In genomic region chr4:5528108-5528507, GRCh38 we compare ENCODE assay signal across 27 cellular contexts.
"Had no signal": no experiment of that assay in that cellular context is flagged by ENCODE, and none has a peak within 500 bp of the region (broad histone marks: within the 10 kb centered on the region; RNA-seq: fewer than 3 reads in every experiment).

No MANE protein-coding gene starts in this region.

- H3K27me3 Mint-ChIP-seq: effector memory CD8-positive, alpha-beta T cell; progenitor cell of endocrine pancreas; stimulated activated naive CD8-positive, alpha-beta T cell treated with anti-CD3 and anti-CD28 coated beads, Interleukin-15, amount 100 ng/mL, for 72 hours had no signal

- DNase-seq: cortex of kidney; effector memory CD8-positive, alpha-beta T cell; erythroblast; heart left ventricle; kidney; mesendoderm; midbrain; naive thymus-derived CD4-positive, alpha-beta T cell; stimulated activated CD4-positive, alpha-beta T cell treated with anti-CD3 and anti-CD28 coated beads, Interleukin-12 subunit alpha, Interleukin-12 subunit beta, amount 100 ng/mL, for 4 hours; stimulated activated CD4-positive, alpha-beta T cell treated with anti-CD3 and anti-CD28 coated beads, Interleukin-1b, Interleukin-23, amount 100 ng/mL, for 48 hours; stimulated activated CD4-positive, alpha-beta T cell treated with anti-CD3 and anti-CD28 coated beads, Interleukin-4, amount 100 ng/mL, for 1 hour; stimulated activated CD8-positive, alpha-beta memory T cell treated with anti-CD3 and anti-CD28 coated beads, Interleukin-4, amount 100 ng/mL, for 48 hours; stimulated activated naive CD4-positive, alpha-beta T cell; stimulated activated naive CD8-positive, alpha-beta T cell treated with anti-CD3 and anti-CD28 coated beads, Interleukin-15, amount 100 ng/mL, for 72 hours; transverse colon had no signal

- H3K4me2 ChIP-seq: hepatocyte, smooth muscle cell had no signal

- H3K27ac ChIP-seq: heart left ventricle, hepatocyte, parathyroid adenoma, suprapubic skin, transverse colon, vagina had no signal

- ATAC-seq: effector memory CD8-positive, alpha-beta T cell; heart left ventricle; left lobe of liver; naive thymus-derived CD4-positive, alpha-beta T cell; sciatic nerve; stimulated activated naive CD8-positive, alpha-beta T cell treated with anti-CD3 and anti-CD28 coated beads, Interleukin-15, amount 100 ng/mL, for 72 hours had no signal

- H3K9me3 ChIP-seq: suprapubic skin, transverse colon, vagina had no signal

- H3K36me3 ChIP-seq: heart left ventricle, transverse colon, vagina had no signal

- H3K9me3 Mint-ChIP-seq: neural crest cell had no signal

- H3K4me3 ChIP-seq: heart left ventricle, hepatocyte, lung, smooth muscle cell, suprapubic skin, transverse colon, vagina had no signal

- H3K4me3 Mint-ChIP-seq: effector memory CD8-positive, alpha-beta T cell; naive thymus-derived CD4-positive, alpha-beta T cell; neural crest cell; stimulated activated naive CD8-positive, alpha-beta T cell treated with anti-CD3 and anti-CD28 coated beads, Interleukin-15, amount 100 ng/mL, for 72 hours had no signal

- H3K27me3 ChIP-seq: heart left ventricle, hepatocyte, suprapubic skin, transverse colon, vagina had no signal

- H3K36me3 Mint-ChIP-seq: naive thymus-derived CD4-positive, alpha-beta T cell had no signal

- H3K79me2 ChIP-seq: hepatocyte, parathyroid adenoma had no signal

- H2AFZ ChIP-seq: hepatocyte, parathyroid adenoma had no signal

- H3K9ac ChIP-seq: parathyroid adenoma had no signal

- H3K4me1 Mint-ChIP-seq: naive thymus-derived CD4-positive, alpha-beta T cell; stimulated activated naive CD8-positive, alpha-beta T cell treated with anti-CD3 and anti-CD28 coated beads, Interleukin-15, amount 100 ng/mL, for 72 hours had no signal

- H3K27ac Mint-ChIP-seq: effector memory CD8-positive, alpha-beta T cell; naive thymus-derived CD4-positive, alpha-beta T cell; progenitor cell of endocrine pancreas; stimulated activated naive CD8-positive, alpha-beta T cell treated with anti-CD3 and anti-CD28 coated beads, Interleukin-15, amount 100 ng/mL, for 72 hours had no signal

- FAIRE-seq: endometrium, frontal cortex, kidney had no signal

- H3K4me1 ChIP-seq: parathyroid adenoma, suprapubic skin, transverse colon had no signal
